Comparison of ENCODE assay signal across 8 cellular contexts in genomic region chr22:26484360-26484706, GRCh38. TPM values are rescaled to one million over a fixed set of nuclear protein-coding genes. Genes with fewer than 3 reads are reported as not detected.
DNase-seq lines count a peak whose midpoint lies in the region; ATAC-seq, FAIRE-seq and TF ChIP-seq lines count a peak whose summit lies in the region.

No MANE protein-coding gene starts in this region.

- peaks cover 49% of the 10 kb centered on the region for H3K4me1 ChIP-seq in keratinocyte (ENCODE audit: control insufficient read depth, extremely low read depth, insufficient read depth, low read length)
- H3K4me1 ChIP-seq in thyroid gland = peaks cover 26 to 82% of the 10 kb centered on the region in 2 donors

- no peaks in the 10 kb centered on the region for H3K9me3 Mint-ChIP-seq in activated CD4-positive, alpha-beta T cell treated with anti-CD3 and anti-CD28 coated beads, Interleukin-2, amount 10 ng/mL, durations not matched to agents 7 days and 5 days
- no peaks in the 10 kb centered on the region for H3K9me3 Mint-ChIP-seq in activated CD8-positive, alpha-beta T cell treated with anti-CD3 and anti-CD28 coated beads, Interleukin-2, amount 10 ng/mL, durations not matched to agents 7 days and 5 days (ENCODE audit: insufficient read depth)

- no peaks in the 10 kb centered on the region for H4K20me1 ChIP-seq in keratinocyte (ENCODE audit: control insufficient read depth, extremely low read depth, insufficient read depth, low read length)

- peaks cover 61% of the 10 kb centered on the region for H3K4me1 Mint-ChIP-seq in activated CD4-positive, alpha-beta T cell treated with anti-CD3 and anti-CD28 coated beads, Interleukin-2, amount 10 ng/mL, durations not matched to agents 7 days and 5 days
- peaks cover 64% of the 10 kb centered on the region for H3K4me1 Mint-ChIP-seq in activated CD8-positive, alpha-beta T cell treated with anti-CD3 and anti-CD28 coated beads, Interleukin-2, amount 10 ng/mL, durations not matched to agents 7 days and 5 days (ENCODE audit: low read depth)

- ATAC-seq in activated CD8-positive, alpha-beta T cell treated with anti-CD3 and anti-CD28 coated beads, Interleukin-2, amount 10 ng/mL, durations not matched to agents 7 days and 5 days = no peak

- H3K27ac ChIP-seq in keratinocyte (ENCODE audit: control insufficient read depth, insufficient read depth, low read length) = peak overlapping the region; percentile 89
- H3K27ac ChIP-seq in thyroid gland = peak overlapping the region; percentile 85 to 91 (median 90)

- peaks cover 26% of the 10 kb centered on the region for H3K36me3 Mint-ChIP-seq in activated CD4-positive, alpha-beta T cell treated with anti-CD3 and anti-CD28 coated beads, Interleukin-2, amount 10 ng/mL, durations not matched to agents 7 days and 5 days (ENCODE audit: low read depth)
- peaks cover 32% of the 10 kb centered on the region for H3K36me3 Mint-ChIP-seq in activated CD8-positive, alpha-beta T cell treated with anti-CD3 and anti-CD28 coated beads, Interleukin-2, amount 10 ng/mL, durations not matched to agents 7 days and 5 days (ENCODE audit: low read depth)

- peak overlapping the region; percentile 97 for H3K27ac Mint-ChIP-seq in activated CD4-positive, alpha-beta T cell treated with anti-CD3 and anti-CD28 coated beads, Interleukin-2, amount 10 ng/mL, durations not matched to agents 7 days and 5 days
- H3K27ac Mint-ChIP-seq in activated CD8-positive, alpha-beta T cell treated with anti-CD3 and anti-CD28 coated beads, Interleukin-2, amount 10 ng/mL, durations not matched to agents 7 days and 5 days = peak overlapping the region; percentile 94

- H3K9me3 ChIP-seq in keratinocyte (ENCODE audit: control insufficient read depth, low read depth, low read length) = no peaks in the 10 kb centered on the region
- H3K9me3 ChIP-seq in thyroid gland = no peaks in the 10 kb centered on the region

- H3K4me3 ChIP-seq in keratinocyte (ENCODE audit: control insufficient read depth in 2 of 3, extremely low read depth in 1 of 3, insufficient read depth in 2 of 3, low read depth in 1 of 3, low read length in 3 of 3) = peak overlapping the region; percentile 79 to 98 (median 97)
- H3K4me3 ChIP-seq in thyroid gland (replicated peaks in 1 of 3) = peak overlapping the region; percentile 21 to 92 (median 74)

- no peak for DNase-seq in activated CD4-positive, alpha-beta T cell treated with anti-CD3 and anti-CD28 coated beads, Interleukin-2, amount 10 ng/mL, durations not matched to agents 7 days and 5 days
- DNase-seq in activated CD4-positive, alpha-beta T cell treated with anti-CD3 and anti-CD28 coated beads, Interleukin-2, amount 50 U/mL, for 1 hour = no peak
- DNase-seq in activated CD8-positive, alpha-beta T cell treated with anti-CD3 and anti-CD28 coated beads, Interleukin-2, amount 10 ng/mL, durations not matched to agents 7 days and 5 days = no peak
- no peak for DNase-seq in keratinocyte (ENCODE audit: low read depth, low spot score)
- no peak for DNase-seq in thyroid gland
- no peak for DNase-seq in NCI-H526 (lab: John Stamatoyannopoulos, UW)
- no peak for DNase-seq in ureter (ENCODE audit: low spot score)
- DNase-seq in H4 (ENCODE audit: low spot score) = no peak

- H3K4me2 ChIP-seq in keratinocyte (ENCODE audit: control insufficient read depth, extremely low read depth, insufficient read depth, low read depth, low read length) = peak overlapping the region; percentile 94

- no peaks in the 10 kb centered on the region for H3K9me1 ChIP-seq in keratinocyte (ENCODE audit: control insufficient read depth, extremely low read depth, insufficient read depth, low read length)

- H3K9ac ChIP-seq in keratinocyte (ENCODE audit: control insufficient read depth, extremely low read depth, insufficient read depth, low read length) = peak overlapping the region; percentile 94

- dilution Hi-C loops in keratinocyte (cut with MboI; ENCODE audit: extremely low pct_ligation_motif_present, low sequenced_read_pairs) = no loop called here

- CTCF ChIA-PET in activated CD4-positive, alpha-beta T cell treated with anti-CD3 and anti-CD28 coated beads, Interleukin-2, amount 10 ng/mL, durations not matched to agents 7 days and 5 days (lab: Charles Lee) = interaction anchor here (1.4 to 4.5 kb wide), 4 partner anchors 10 to 38 kb away, joined by 3 to 23 read pairs (median 4); no protein-coding TSS in a partner anchor
- CTCF ChIA-PET in activated CD8-positive, alpha-beta T cell treated with anti-CD3 and anti-CD28 coated beads, Interleukin-2, amount 10 ng/mL, durations not matched to agents 7 days and 5 days (lab: Charles Lee) = interaction anchor here (1.0 to 5.1 kb wide), 8 partner anchors 10 to 190 kb away, joined by 3 to 55 read pairs (median 5); no protein-coding TSS in a partner anchor

- no peak for TF ChIP-seq POLR2A in thyroid gland (IDR thresholded peaks at IDR 0.05)

- FAIRE-seq in keratinocyte (lab: Jason Lieb, UNC) = no peak

- H3K27me3 ChIP-seq in keratinocyte (ENCODE audit: control insufficient read depth, extremely low read depth, insufficient read depth, low read length) (no peaks in the 10 kb centered on the region), thyroid gland (no peaks in the 10 kb centered on the region)

- POLR2A ChIA-PET in activated CD4-positive, alpha-beta T cell treated with anti-CD3 and anti-CD28 coated beads, Interleukin-2, amount 10 ng/mL, durations not matched to agents 7 days and 5 days (lab: Charles Lee) = interaction anchor here (0.7 kb wide), 1 partner anchor 15 kb away, joined by 7 read pairs; no protein-coding TSS in a partner anchor
- POLR2A ChIA-PET in activated CD8-positive, alpha-beta T cell treated with anti-CD3 and anti-CD28 coated beads, Interleukin-2, amount 10 ng/mL, durations not matched to agents 7 days and 5 days (lab: Charles Lee) = interaction anchor here (1.1 to 3.9 kb wide), 9 partner anchors 9 to 189 kb away, joined by 3 to 37 read pairs (median 8); partner anchors contain the start of gene TFIP11

- no peak for TF ChIP-seq CTCF in keratinocyte (optimal IDR thresholded peaks at IDR 0.05 in 1 of 3, IDR thresholded peaks at IDR 0.05 in 1 of 3, conservative IDR thresholded peaks at IDR 0.05 in 1 of 3; ENCODE audit: extremely low read depth in 1 of 3, insufficient read depth in 2 of 3, low read length in 3 of 3)
- TF ChIP-seq CTCF in thyroid gland (IDR thresholded peaks at IDR 0.05) = no peak

- peak overlapping the region; percentile 92 for H3K4me3 Mint-ChIP-seq in activated CD4-positive, alpha-beta T cell treated with anti-CD3 and anti-CD28 coated beads, Interleukin-2, amount 10 ng/mL, durations not matched to agents 7 days and 5 days
- peak overlapping the region; percentile 86 for H3K4me3 Mint-ChIP-seq in activated CD8-positive, alpha-beta T cell treated with anti-CD3 and anti-CD28 coated beads, Interleukin-2, amount 10 ng/mL, durations not matched to agents 7 days and 5 days

- intact Hi-C loops in thyroid gland (cut with DNase I) = loop anchor here (10.0 kb wide), 2 partner anchors 60 to 100 kb away; no protein-coding TSS in a partner anchor

- 17 to 19% methylated on average over 6 of the region's 6 CpGs for WGBS in thyroid gland, 2 donors

- H2AFZ ChIP-seq in keratinocyte (ENCODE audit: control insufficient read depth, low read length) = peak overlapping the region; percentile 87

- no peaks in the 10 kb centered on the region for H3K27me3 Mint-ChIP-seq in activated CD4-positive, alpha-beta T cell treated with anti-CD3 and anti-CD28 coated beads, Interleukin-2, amount 10 ng/mL, durations not matched to agents 7 days and 5 days
- no peaks in the 10 kb centered on the region for H3K27me3 Mint-ChIP-seq in activated CD8-positive, alpha-beta T cell treated with anti-CD3 and anti-CD28 coated beads, Interleukin-2, amount 10 ng/mL, durations not matched to agents 7 days and 5 days (ENCODE audit: low read depth)

- H3K79me2 ChIP-seq in keratinocyte (ENCODE audit: control insufficient read depth, insufficient read depth, low read length) = peaks cover 36% of the 10 kb centered on the region

- H3K36me3 ChIP-seq in keratinocyte (ENCODE audit: control insufficient read depth in 2 of 2, extremely low read depth in 1 of 2, insufficient read depth in 2 of 2, low read length in 2 of 2) = peaks cover 7 to 18% of the 10 kb centered on the region in 2 experiments
- H3K36me3 ChIP-seq in thyroid gland = peaks cover 4 to 9% of the 10 kb centered on the region in 2 donors

RNA-seq across cellular contexts. Expression of gene SRRD, which starts 0.7 kb away (rescaled TPM):
- total RNA-seq in activated CD4-positive, alpha-beta T cell treated with anti-CD3 and anti-CD28 coated beads, Interleukin-2, amount 10 ng/mL, durations not matched to agents 7 days and 5 days = 10 to 100 TPM; 17.9 to 19.1 TPM
- 10 to 100 TPM; 21.6 to 22.6 TPM for total RNA-seq in activated CD8-positive, alpha-beta T cell treated with anti-CD3 and anti-CD28 coated beads, Interleukin-2, amount 10 ng/mL, durations not matched to agents 7 days and 5 days
- 30.2 to 45.0 TPM (median 33.0 TPM) in 3 replicates for polyA plus RNA-seq in keratinocyte
- 38.3 TPM for polyA plus RNA-seq in keratinocyte (2011; ENCODE audit: low read depth)
- polyA plus RNA-seq in keratinocyte (2011; cell fraction: cytosol; rRNA removed) = 31.4 and 54.5 TPM in 2 replicates
- 19.2 and 23.8 TPM in 2 replicates for polyA plus RNA-seq in keratinocyte (2011; cell fraction: nucleus; rRNA removed)
- 17.3 and 20.6 TPM in 2 replicates for polyA plus RNA-seq in keratinocyte (2012; ENCODE audit: low replicate concordance)
- 9.2 to 21.2 TPM (median 20.3 TPM) in 3 replicates for polyA minus RNA-seq in keratinocyte
- polyA minus RNA-seq in keratinocyte (2011; cell fraction: cytosol; rRNA and poly(A)+ RNA removed) = 6.5 TPM
- polyA minus RNA-seq in keratinocyte (2011; cell fraction: nucleus; rRNA and poly(A)+ RNA removed) = 3.2 and 8.7 TPM in 2 replicates
- 10 to 100 TPM; 17.9 to 37.4 (median 26.2) TPM for total RNA-seq in thyroid gland
- total RNA-seq in ureter = 24.6 TPM
- total RNA-seq in H4 (2014; rRNA removed; shearing (Covaris generic)) = 19.2 and 22.0 TPM in 2 replicates

RNA-seq across cellular contexts. Expression of gene HPS4, which starts 0.8 kb away (rescaled TPM):
- 10 to 100 TPM; 32.0 to 35.3 TPM for total RNA-seq in activated CD4-positive, alpha-beta T cell treated with anti-CD3 and anti-CD28 coated beads, Interleukin-2, amount 10 ng/mL, durations not matched to agents 7 days and 5 days
- 10 to 100 TPM; 32.2 to 34.6 TPM for total RNA-seq in activated CD8-positive, alpha-beta T cell treated with anti-CD3 and anti-CD28 coated beads, Interleukin-2, amount 10 ng/mL, durations not matched to agents 7 days and 5 days
- polyA plus RNA-seq in keratinocyte = 15.3 to 21.5 TPM (median 21.3 TPM) in 3 replicates
- polyA plus RNA-seq in keratinocyte (2011; ENCODE audit: low read depth) = 16.5 TPM
- polyA plus RNA-seq in keratinocyte (2011; cell fraction: cytosol; rRNA removed) = 16.2 and 18.5 TPM in 2 replicates
- polyA plus RNA-seq in keratinocyte (2011; cell fraction: nucleus; rRNA removed) = 49.8 and 53.8 TPM in 2 replicates
- polyA plus RNA-seq in keratinocyte (2012; ENCODE audit: low replicate concordance) = 15.7 and 19.2 TPM in 2 replicates
- polyA minus RNA-seq in keratinocyte = 15.9 to 45.2 TPM (median 27.2 TPM) in 3 replicates
- polyA minus RNA-seq in keratinocyte (2011; cell fraction: cytosol; rRNA and poly(A)+ RNA removed) = 21.3 TPM
- 23.3 and 29.4 TPM in 2 replicates for polyA minus RNA-seq in keratinocyte (2011; cell fraction: nucleus; rRNA and poly(A)+ RNA removed)
- total RNA-seq in thyroid gland (10 to 100 TPM; 27.4 to 51.8 (median 39.1) TPM), ureter (49.8 TPM)
- 14.4 and 19.8 TPM in 2 replicates for total RNA-seq in H4 (2014; rRNA removed; shearing (Covaris generic))

RNA-seq across cellular contexts. Expression of gene TFIP11, which starts 27.9 kb away (rescaled TPM):
- 10 to 100 TPM; 52.5 to 58.5 TPM for total RNA-seq in activated CD4-positive, alpha-beta T cell treated with anti-CD3 and anti-CD28 coated beads, Interleukin-2, amount 10 ng/mL, durations not matched to agents 7 days and 5 days
- 10 to 100 TPM; 56.2 to 57.7 TPM for total RNA-seq in activated CD8-positive, alpha-beta T cell treated with anti-CD3 and anti-CD28 coated beads, Interleukin-2, amount 10 ng/mL, durations not matched to agents 7 days and 5 days
- 25.7 to 30.3 TPM (median 28.6 TPM) in 3 replicates for polyA plus RNA-seq in keratinocyte
- polyA plus RNA-seq in keratinocyte (2011; ENCODE audit: low read depth) = 26.2 TPM
- 18.3 and 19.1 TPM in 2 replicates for polyA plus RNA-seq in keratinocyte (2011; cell fraction: cytosol; rRNA removed)
- 40.4 and 47.8 TPM in 2 replicates for polyA plus RNA-seq in keratinocyte (2011; cell fraction: nucleus; rRNA removed)
- 18.9 and 25.1 TPM in 2 replicates for polyA plus RNA-seq in keratinocyte (2012; ENCODE audit: low replicate concordance)
- 33.6 to 59.6 TPM (median 36.2 TPM) in 3 replicates for polyA minus RNA-seq in keratinocyte
- 39.5 TPM for polyA minus RNA-seq in keratinocyte (2011; cell fraction: cytosol; rRNA and poly(A)+ RNA removed)
- polyA minus RNA-seq in keratinocyte (2011; cell fraction: nucleus; rRNA and poly(A)+ RNA removed) = 23.4 and 26.6 TPM in 2 replicates
- total RNA-seq in thyroid gland (10 to 100 TPM; 30.7 to 66.7 (median 50.0) TPM), ureter (33.9 TPM)
- total RNA-seq in H4 (2014; rRNA removed; shearing (Covaris generic)) = 13.8 and 15.4 TPM in 2 replicates

RNA-seq across cellular contexts. Expression of gene ASPHD2, which starts 55.3 kb away (rescaled TPM):
- total RNA-seq in activated CD4-positive, alpha-beta T cell treated with anti-CD3 and anti-CD28 coated beads, Interleukin-2, amount 10 ng/mL, durations not matched to agents 7 days and 5 days = 1 to 10 TPM; 8.5 to 8.8 TPM
- 10 to 100 TPM in 1 of 2 experiments, 1 to 10 TPM in 1; 9.2 to 10.0 TPM for total RNA-seq in activated CD8-positive, alpha-beta T cell treated with anti-CD3 and anti-CD28 coated beads, Interleukin-2, amount 10 ng/mL, durations not matched to agents 7 days and 5 days
- 3.5 to 4.6 TPM (median 3.6 TPM) in 3 replicates for polyA plus RNA-seq in keratinocyte
- polyA plus RNA-seq in keratinocyte (2011; ENCODE audit: low read depth) = 1.6 TPM
- polyA plus RNA-seq in keratinocyte (2011; cell fraction: cytosol; rRNA removed) = 3.0 and 3.3 TPM in 2 replicates
- polyA plus RNA-seq in keratinocyte (2011; cell fraction: nucleus; rRNA removed) = 4.5 and 5.3 TPM in 2 replicates
- polyA plus RNA-seq in keratinocyte (2012; ENCODE audit: low replicate concordance) = 4.7 and 5.2 TPM in 2 replicates
- 4.0 to 7.9 TPM (median 4.2 TPM) in 3 replicates for polyA minus RNA-seq in keratinocyte
- 7.1 TPM for polyA minus RNA-seq in keratinocyte (2011; cell fraction: cytosol; rRNA and poly(A)+ RNA removed)
- polyA minus RNA-seq in keratinocyte (2011; cell fraction: nucleus; rRNA and poly(A)+ RNA removed) = 4.0 TPM in 2 replicates
- total RNA-seq in thyroid gland = 1 to 10 TPM in 3 of 4 donors, under 1 TPM in 1; 0.38 to 2.4 (median 1.6) TPM
- 1.4 TPM for total RNA-seq in ureter
- total RNA-seq in H4 (2014; rRNA removed; shearing (Covaris generic)) = 1.8 and 2.7 TPM in 2 replicates
